16 cellular contexts compared by ENCODE assay signal in genomic region chrX:65635371-65635770, GRCh38. TPM values are rescaled to one million over a fixed set of nuclear protein-coding genes. Genes with fewer than 3 reads are reported as not detected.
A peak's percentile ranks its signal among the peaks of the same experiment; 100 is the strongest.
DNase-seq lines count a peak whose midpoint lies in the region; ATAC-seq, FAIRE-seq and TF ChIP-seq lines count a peak whose summit lies in the region.
"Had no signal": no experiment of that assay in that cellular context is flagged by ENCODE, and none has a peak within 500 bp of the region (broad histone marks: within the 10 kb centered on the region; RNA-seq: fewer than 3 reads in every experiment).

No MANE protein-coding gene starts in this region.

- H3K27ac ChIP-seq in left ventricle myocardium inferior (replicated peaks) (peak overlapping the region; percentile 83), psoas muscle (peak overlapping the region; percentile 39), small intestine (ENCODE audit: low read depth in 1 of 2, low read length in 1 of 2) (peak overlapping the region in 1 of 2 donors; percentile 34)
- H3K27ac ChIP-seq: prostate gland had no signal

- intact Hi-C loops in Right ventricle myocardium inferior (cut with DNase I) (no loop called here), cardiac septum (cut with DNase I) (loop anchor here (2.0 kb wide), 1 partner anchor 35 kb away; no protein-coding TSS in a partner anchor), left ventricle myocardium inferior (cut with micrococcal nuclease) (no loop called here), psoas muscle (cut with DNase I) (no loop called here)

- H3K9me3 ChIP-seq in left ventricle myocardium inferior (replicated peaks) (no peaks in the 10 kb centered on the region), psoas muscle (no peaks in the 10 kb centered on the region), small intestine (ENCODE audit: control insufficient read depth, low read depth) (no peaks in the 10 kb centered on the region)
- H3K9me3 ChIP-seq: prostate gland had no signal

- H3K4me1 ChIP-seq in left ventricle myocardium inferior (peaks cover 19% of the 10 kb centered on the region), psoas muscle (peaks cover 5% of the 10 kb centered on the region), small intestine (ENCODE audit: control insufficient read depth in 2 of 2, insufficient read depth in 1 of 2, low read depth in 1 of 2, low read length in 1 of 2) (no peaks in the 10 kb centered on the region)
- H3K4me1 ChIP-seq: prostate gland had no signal

- peak; percentile 98 for ATAC-seq in Right ventricle myocardium inferior
- peak; percentile 67 to 90 (median 84) for ATAC-seq in psoas muscle
- ATAC-seq in HG03378 (IDR thresholded peaks at IDR 0.05; ENCODE audit: unreplicated experiment), result no peak
- ATAC-seq: stimulated activated naive CD8-positive, alpha-beta T cell treated with anti-CD3 and anti-CD28 coated beads, Interleukin-15, amount 100 ng/mL, for 72 hours had no signal

- no peaks in the 10 kb centered on the region for H3K27me3 ChIP-seq in left ventricle myocardium inferior (ENCODE audit: low read depth)
- H3K27me3 ChIP-seq in psoas muscle (ENCODE audit: insufficient read depth in 3 of 3, low read length in 2 of 3), result no peaks in the 10 kb centered on the region
- H3K27me3 ChIP-seq in small intestine (ENCODE audit: control insufficient read depth in 2 of 2, insufficient read depth in 2 of 2, low read length in 2 of 2), result no peaks in the 10 kb centered on the region

- DNase-seq in Right ventricle myocardium inferior (ENCODE audit: missing footprints), result no peak
- DNase-seq in cardiac septum (ENCODE audit: low spot score), result no peak
- DNase-seq in left ventricle myocardium inferior, result peak; percentile 17
- DNase-seq in psoas muscle, result no peak
- no peak for DNase-seq in dermis blood vessel endothelial cell
- no peak for DNase-seq in small intestine
- DNase-seq in activated CD4-positive, alpha-beta T cell treated with anti-CD3 and anti-CD28 coated beads, Interleukin-2, amount 50 U/mL, for 1 hour, result no peak
- DNase-seq: activated CD4-positive, alpha-beta T cell treated with anti-CD3 and anti-CD28 coated beads, Interleukin-2, amount 10 ng/mL, durations not matched to agents 7 days and 5 days; head of caudate nucleus; NCI-H1436; NCI-H510A; stimulated activated naive CD8-positive, alpha-beta T cell treated with anti-CD3 and anti-CD28 coated beads, Interleukin-15, amount 100 ng/mL, for 72 hours had no signal

- H3K4me3 ChIP-seq in left ventricle myocardium inferior (no peak overlapping the region), psoas muscle (no peak overlapping the region), small intestine (ENCODE audit: low read depth in 1 of 2, low read length in 2 of 2) (no peak overlapping the region)
- H3K4me3 ChIP-seq: prostate gland had no signal

- FAIRE-seq in small intestine (lab: Jason Lieb, UNC), result no peak
- FAIRE-seq: A204.1, RCC 7860 had no signal

- 3 to 21% (median 9%) methylated on average over 2 to 3 of the region's 3 CpGs for WGBS in psoas muscle, 3 donors
- WGBS in small intestine, 3 donors, result 45 to 60% (median 57%) methylated on average over 3 of the region's 3 CpGs

- H3K36me3 ChIP-seq in left ventricle myocardium inferior (no peaks in the 10 kb centered on the region), psoas muscle (ENCODE audit: insufficient read depth in 1 of 2, low read depth in 1 of 2) (no peaks in the 10 kb centered on the region), small intestine (ENCODE audit: control insufficient read depth in 2 of 2, insufficient read depth in 2 of 2, low read length in 2 of 2) (no peaks in the 10 kb centered on the region)
- H3K36me3 ChIP-seq: prostate gland had no signal

- TF ChIP-seq CTCF in left ventricle myocardium inferior (IDR thresholded peaks at IDR 0.05; ENCODE audit: borderline replicate concordance) (no peak), psoas muscle (IDR thresholded peaks at IDR 0.05) (no peak)

RNA-seq across cellular contexts. Expression of gene MSN, which starts 32.1 kb away (rescaled TPM):
- 131 TPM for total RNA-seq in Right ventricle myocardium inferior
- 177 TPM for total RNA-seq in cardiac septum
- 107 TPM for total RNA-seq in left ventricle myocardium inferior
- total RNA-seq in psoas muscle, result 100 to 1,000 TPM in 1 of 4 donors, 10 to 100 TPM in 3; 66.0 to 101 (median 84.1) TPM
- 100 to 1,000 TPM in 1 of 3 donors, 10 to 100 TPM in 2; 31.4 to 133 (median 36.1) TPM for polyA plus RNA-seq in psoas muscle
- total RNA-seq in dermis blood vessel endothelial cell, result 252 and 545 TPM in 2 replicates
- 10 to 100 TPM; 13.6 to 63.4 (median 46.7) TPM for polyA plus RNA-seq in small intestine
